In the genomic region with DNA sequence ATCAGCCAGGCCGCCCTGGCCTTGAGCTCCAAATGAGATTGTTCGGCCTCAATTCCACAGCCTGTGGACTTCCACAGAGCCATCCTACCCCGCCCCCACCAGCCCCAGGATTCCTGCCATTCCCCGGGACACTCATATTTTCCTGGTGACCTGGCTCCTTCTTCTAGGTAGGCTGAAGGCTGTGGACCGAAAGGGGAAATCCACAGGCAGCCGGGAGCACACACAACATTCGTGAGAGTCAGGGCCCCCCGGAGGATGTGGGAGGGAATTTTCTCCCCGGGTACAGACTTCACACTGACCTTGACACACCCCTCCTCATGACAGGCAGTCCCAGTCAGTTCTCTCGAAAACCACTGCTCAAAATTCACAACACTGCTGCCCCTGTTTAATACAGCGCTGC, we compare ENCODE assay signal across 1 cellular context.
TF ChIP-seq lines count a peak whose summit lies in the region.

No MANE protein-coding gene starts in this region.

TF ChIP-seq in HepG2, 621 proteins besides CTCF, POLR2A, EP300 and RAD21 (continued from another document):
- TF ChIP-seq, protein P1, sequence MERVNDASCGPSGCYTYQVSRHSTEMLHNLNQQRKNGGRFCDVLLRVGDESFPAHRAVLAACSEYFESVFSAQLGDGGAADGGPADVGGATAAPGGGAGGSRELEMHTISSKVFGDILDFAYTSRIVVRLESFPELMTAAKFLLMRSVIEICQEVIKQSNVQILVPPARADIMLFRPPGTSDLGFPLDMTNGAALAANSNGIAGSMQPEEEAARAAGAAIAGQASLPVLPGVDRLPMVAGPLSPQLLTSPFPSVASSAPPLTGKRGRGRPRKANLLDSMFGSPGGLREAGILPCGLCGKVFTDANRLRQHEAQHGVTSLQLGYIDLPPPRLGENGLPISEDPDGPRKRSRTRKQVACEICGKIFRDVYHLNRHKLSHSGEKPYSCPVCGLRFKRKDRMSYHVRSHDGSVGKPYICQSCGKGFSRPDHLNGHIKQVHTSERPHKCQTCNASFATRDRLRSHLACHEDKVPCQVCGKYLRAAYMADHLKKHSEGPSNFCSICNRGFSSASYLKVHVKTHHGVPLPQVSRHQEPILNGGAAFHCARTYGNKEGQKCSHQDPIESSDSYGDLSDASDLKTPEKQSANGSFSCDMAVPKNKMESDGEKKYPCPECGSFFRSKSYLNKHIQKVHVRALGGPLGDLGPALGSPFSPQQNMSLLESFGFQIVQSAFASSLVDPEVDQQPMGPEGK (CRISPR knock-in tag; IDR thresholded peaks at IDR 0.05), result peak; percentile 12; the same call in 1 of the 2 replicates
- peak; percentile 32; the same call in 1 of the 2 replicates for TF ChIP-seq SP5 (CRISPR knock-in tag; IDR thresholded peaks at IDR 0.05; ENCODE audit: borderline replicate concordance, low read depth)
